In the genomic region with DNA sequence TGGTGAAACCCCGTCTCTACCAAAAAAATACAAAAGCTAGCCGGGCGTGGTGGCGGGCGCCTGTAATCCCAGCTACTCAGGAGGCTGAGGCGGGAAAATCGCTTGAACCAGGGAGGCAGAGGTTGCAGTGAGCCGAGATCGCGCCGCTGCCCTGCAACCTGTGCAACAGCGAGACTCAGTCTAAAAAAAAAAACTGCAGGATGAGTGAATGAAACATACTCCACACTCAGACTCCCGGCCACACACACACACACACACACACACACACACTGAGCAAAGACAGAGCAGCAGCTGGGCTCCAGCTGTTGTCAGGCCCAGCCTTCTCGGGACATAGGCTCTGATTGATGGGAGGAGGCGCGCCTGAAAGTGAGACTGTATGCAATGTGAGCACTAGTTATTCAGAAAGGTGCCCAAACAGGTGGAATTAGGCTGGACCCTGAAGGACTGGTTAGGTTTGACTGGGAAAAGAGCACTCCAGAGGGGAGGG, we compare ENCODE assay signal across 9 cellular contexts.
DNase-seq lines count a peak whose midpoint lies in the region; ATAC-seq and TF ChIP-seq lines count a peak whose summit lies in the region.
"Had no signal": no experiment of that assay in that cellular context is flagged by ENCODE, and none has a peak within 500 bp of the region (broad histone marks: within the 10 kb centered on the region; RNA-seq: fewer than 3 reads in every experiment).

No MANE protein-coding gene starts in this region.

- H3K36me3 ChIP-seq in rectal smooth muscle tissue (ENCODE audit: control insufficient read depth, insufficient read depth, low read length), result no peaks in the 10 kb centered on the region
- H3K36me3 ChIP-seq: SJSA1 had no signal

- in situ Hi-C loops in GM13976 (cut with MboI; ENCODE audit: low sequenced_read_pairs, unreplicated experiment), result no loop called here

- H3K9ac ChIP-seq in rectal smooth muscle tissue (ENCODE audit: low read length), result no peak overlapping the region

- no peaks in the 10 kb centered on the region for H3K27me3 ChIP-seq in rectal smooth muscle tissue (ENCODE audit: control insufficient read depth, insufficient read depth, low read length)

- H3K27ac ChIP-seq in rectal smooth muscle tissue (ENCODE audit: low read depth, low read length), result no peak overlapping the region
- H3K27ac ChIP-seq: SJSA1 had no signal

- H3K4me1 ChIP-seq in rectal smooth muscle tissue (ENCODE audit: control insufficient read depth, insufficient read depth, low read length), result no peaks in the 10 kb centered on the region

- peak; percentile 8 for DNase-seq in NCI-H2227 (lab: John Stamatoyannopoulos, UW; ENCODE audit: unreplicated experiment)
- no peak for DNase-seq in NCI-H2227 treated with DMSO at 0.1 percent for 48 hours (lab: John Stamatoyannopoulos, UW)
- DNase-seq in NCI-H69 (lab: John Stamatoyannopoulos, UW), result peak; percentile 25
- DNase-seq in foreskin fibroblast, result peak; percentile 29 to 77
- no peak for DNase-seq in NCI-H2107 treated with DMSO at 0.1 percent for 48 hours (lab: John Stamatoyannopoulos, UW; ENCODE audit: unreplicated experiment)
- DNase-seq in GM13976 (ENCODE audit: low spot score), result no peak

- H3K4me3 ChIP-seq in foreskin fibroblast (ENCODE audit: low read depth in 1 of 2, low read length in 2 of 2), result no peak overlapping the region
- H3K4me3 ChIP-seq in rectal smooth muscle tissue (ENCODE audit: low read length), result peak overlapping the region; percentile 56
- H3K4me3 ChIP-seq: SJSA1 had no signal

- no peak for ATAC-seq in GM19351 (IDR thresholded peaks at IDR 0.05; ENCODE audit: unreplicated experiment)

- TF ChIP-seq CTCF in foreskin fibroblast (IDR thresholded peaks at IDR 0.05; ENCODE audit: low read depth, low read length), result no peak
- TF ChIP-seq CTCF in GM13976 (IDR thresholded peaks at IDR 0.05; ENCODE audit: borderline replicate concordance, control extremely low read depth, extremely low read depth, insufficient read depth, missing control alignments), result no peak

Comparison
In these comparisons a context has a peak if more than half of its experiments do, and no peak if none do; other contexts are left out.
1. DNase-seq: peak in NCI-H2227 (single experiment), NCI-H69 (single experiment) and foreskin fibroblast (2 of 2); none in NCI-H2227 treated with DMSO at 0.1 percent for 48 hours (single experiment), NCI-H2107 treated with DMSO at 0.1 percent for 48 hours (single experiment) and GM13976 (single experiment).